ENCODE assay signal across 11 cellular contexts in the genomic region with DNA sequence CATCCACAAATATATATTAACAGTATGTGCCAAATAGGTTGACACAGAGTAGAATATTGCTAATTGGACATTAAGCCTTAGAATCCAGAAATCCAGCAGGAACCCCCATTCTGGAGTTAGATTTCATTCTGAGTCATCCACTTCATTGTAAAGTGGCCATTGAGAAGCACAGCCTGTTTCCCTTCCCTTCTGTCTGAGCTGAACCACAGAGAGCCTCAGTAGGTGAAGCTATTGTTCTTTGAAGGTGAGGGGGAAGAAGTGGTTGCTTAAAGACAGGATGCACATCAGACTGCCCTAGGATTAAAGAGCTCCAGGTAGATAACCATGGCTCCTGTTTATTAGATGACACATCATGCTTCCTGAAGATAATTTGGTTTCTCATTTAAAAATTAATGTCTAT. TPM values are rescaled to one million over a fixed set of nuclear protein-coding genes. Genes with fewer than 3 reads are reported as not detected.
DNase-seq lines count a peak whose midpoint lies in the region; ATAC-seq lines count a peak whose summit lies in the region.
"Had no signal": no experiment of that assay in that cellular context is flagged by ENCODE, and none has a peak within 500 bp of the region (broad histone marks: within the 10 kb centered on the region; RNA-seq: fewer than 3 reads in every experiment).

No MANE protein-coding gene starts in this region.

- peak overlapping the region; percentile 84 for H3K27ac Mint-ChIP-seq in T-helper 2 cell treated with Interferon-gamma antibody and Interleukin-4, amounts not matched to agents 5 μg/mL and 100 μg/mL, for 36 hours

- H2AFZ ChIP-seq in Karpas-422 (ENCODE audit: low read length), result no peak overlapping the region

- no peaks in the 10 kb centered on the region for H3K4me1 ChIP-seq in Karpas-422 (ENCODE audit: low read length)

- H3K9me3 ChIP-seq in Karpas-422 (ENCODE audit: low read length), result no peaks in the 10 kb centered on the region

- ATAC-seq in HG03469 (IDR thresholded peaks at IDR 0.05; ENCODE audit: unreplicated experiment) (peak; percentile 45), GM18870 (IDR thresholded peaks at IDR 0.05; ENCODE audit: unreplicated experiment) (no peak), HG02642 (IDR thresholded peaks at IDR 0.05; ENCODE audit: poor library complexity, unreplicated experiment) (no peak), left lobe of liver (no peak)

- H3K4me2 ChIP-seq in Karpas-422 (ENCODE audit: low read depth, low read length, poor library complexity, severe bottlenecking), result no peak overlapping the region

- DNase-seq in EH (ENCODE audit: low read depth) (peak; percentile 34), iPS-NIHi7 (ENCODE audit: extremely low spot score) (peak; percentile 12), left lobe of liver (ENCODE audit: low spot score) (no peak), Karpas-422 (no peak)
- no peak for DNase-seq in T-helper 2 cell treated with Interferon-gamma antibody and Interleukin-4, amounts not matched to agents 5 μg/mL and 100 μg/mL, for 36 hours (ENCODE audit: low spot score)
- DNase-seq: amniotic stem cell, WERI-Rb-1 had no signal

- H3K27me3 Mint-ChIP-seq in T-helper 2 cell treated with Interferon-gamma antibody and Interleukin-4, amounts not matched to agents 5 μg/mL and 100 μg/mL, for 36 hours (ENCODE audit: low read depth), result no peaks in the 10 kb centered on the region

- H3K4me3 Mint-ChIP-seq in T-helper 2 cell treated with Interferon-gamma antibody and Interleukin-4, amounts not matched to agents 5 μg/mL and 100 μg/mL, for 36 hours, result peak overlapping the region; percentile 54

- no peaks in the 10 kb centered on the region for H3K9me2 ChIP-seq in Karpas-422 (replicated peaks; ENCODE audit: insufficient read depth, low read length)

- no peak overlapping the region for H3K9ac ChIP-seq in Karpas-422 (ENCODE audit: low read length)

- no peak overlapping the region for H3K4me3 ChIP-seq in Karpas-422 (ENCODE audit: low read length)

- no peaks in the 10 kb centered on the region for H3K36me3 ChIP-seq in Karpas-422 (ENCODE audit: insufficient read depth, low read length)
- H3K36me3 ChIP-seq: WERI-Rb-1 had no signal

- no peaks in the 10 kb centered on the region for H3K27me3 ChIP-seq in Karpas-422 (ENCODE audit: low read length)

- H3K4me1 Mint-ChIP-seq in T-helper 2 cell treated with Interferon-gamma antibody and Interleukin-4, amounts not matched to agents 5 μg/mL and 100 μg/mL, for 36 hours (ENCODE audit: low read depth), result peaks cover 24% of the 10 kb centered on the region

- H3K9me3 Mint-ChIP-seq in T-helper 2 cell treated with Interferon-gamma antibody and Interleukin-4, amounts not matched to agents 5 μg/mL and 100 μg/mL, for 36 hours, result no peaks in the 10 kb centered on the region

- H3K36me3 Mint-ChIP-seq in T-helper 2 cell treated with Interferon-gamma antibody and Interleukin-4, amounts not matched to agents 5 μg/mL and 100 μg/mL, for 36 hours (ENCODE audit: low read depth), result peaks cover 22% of the 10 kb centered on the region

- no peak overlapping the region for H3K27ac ChIP-seq in Karpas-422 (ENCODE audit: low read length)
- H3K27ac ChIP-seq: WERI-Rb-1 had no signal

- no peaks in the 10 kb centered on the region for H4K20me1 ChIP-seq in Karpas-422 (ENCODE audit: insufficient read depth, low read depth, low read length)

- no peaks in the 10 kb centered on the region for H3K79me2 ChIP-seq in Karpas-422 (ENCODE audit: low read length)

RNA-seq across cellular contexts. Expression of gene MCF2, which starts 30.6 kb away (rescaled TPM):
- total RNA-seq in left lobe of liver, result 0.20 TPM
- total RNA-seq in Karpas-422 (2014; rRNA removed; shearing (Covaris generic); ENCODE audit: low replicate concordance), result 0.07 and 0.58 TPM in 2 replicates
- total RNA-seq: mesenteric fat pad had no signal

Comparison
In these comparisons a context has a peak if more than half of its experiments do, and no peak if none do; other contexts are left out.
1. DNase-seq: peak in EH (single experiment) and iPS-NIHi7 (single experiment); none in T-helper 2 cell treated with Interferon-gamma antibody and Interleukin-4, amounts not matched to agents 5 μg/mL and 100 μg/mL, for 36 hours (single experiment), left lobe of liver (single experiment) and Karpas-422 (single experiment).